In genomic region chr12:54448344-54448743, GRCh38 we compare ENCODE assay signal across 16 cellular contexts.
"Had no signal": no experiment of that assay in that cellular context is flagged by ENCODE, and none has a peak within 500 bp of the region (broad histone marks: within the 10 kb centered on the region; RNA-seq: fewer than 3 reads in every experiment).

No MANE protein-coding gene starts in this region.

- DNase-seq: activated CD4-positive, alpha-beta T cell treated with anti-CD3 and anti-CD28 coated beads for 4 hours; activated CD4-positive, alpha-beta T cell treated with anti-CD3 and anti-CD28 coated beads, Interleukin-2, amount 50 U/mL, for 4 hours; activated effector memory CD4-positive, alpha-beta T cell treated with anti-CD3 and anti-CD28 coated beads, Interleukin-2, amount 50 U/mL, for 16 hours; activated naive CD4-positive, alpha-beta T cell treated with anti-CD3 and anti-CD28 coated beads for 36 hours; activated naive CD8-positive, alpha-beta T cell treated with anti-CD3 and anti-CD28 coated beads for 36 hours; adrenal gland; aorta; body of pancreas; effector CD8-positive, alpha-beta T cell; islet precursor cell; left ventricle myocardium inferior; mucosa of descending colon; stimulated activated CD4-positive, alpha-beta T cell treated with anti-CD3 and anti-CD28 coated beads, Interleukin-15, amount 100 ng/mL, for 24 hours; stimulated activated CD4-positive, alpha-beta T cell treated with anti-CD3 and anti-CD28 coated beads, Interleukin-2, amount 100 ng/mL, for 24 hours; stimulated activated naive CD4-positive, alpha-beta T cell; tibial artery had no signal
